Comparison of ENCODE assay signal across 1 cellular context in genomic region chrX:24262309-24262708, GRCh38.
TF ChIP-seq lines count a peak whose summit lies in the region.

No MANE protein-coding gene starts in this region.

TF ChIP-seq in HEK293, 187 proteins besides CTCF, POLR2A, EP300 and RAD21 (continued from another document):
- TF ChIP-seq ZNF121 (tag by site-specific recombination; IDR thresholded peaks at IDR 0.05) (peak; percentile 89), ZNF184 (tag by site-specific recombination; IDR thresholded peaks at IDR 0.05) (no peak)
